8 cellular contexts compared by ENCODE assay signal in genomic region chr18:66749030-66749429, GRCh38.
A peak's percentile ranks its signal among the peaks of the same experiment; 100 is the strongest.
DNase-seq lines count a peak whose midpoint lies in the region; ATAC-seq and TF ChIP-seq lines count a peak whose summit lies in the region.
"Had no signal": no experiment of that assay in that cellular context is flagged by ENCODE, and none has a peak within 500 bp of the region (broad histone marks: within the 10 kb centered on the region; RNA-seq: fewer than 3 reads in every experiment).

No MANE protein-coding gene starts in this region.

- no peak overlapping the region for H3T11ph ChIP-seq in H9 (ENCODE audit: low read length)

- H4K20me1 ChIP-seq in H9 (ENCODE audit: control insufficient read depth, insufficient read depth, insufficient read length): no peaks in the 10 kb centered on the region
- H4K20me1 ChIP-seq in neural progenitor cell (ENCODE audit: low read depth): no peaks in the 10 kb centered on the region

- WGBS in H9 (ENCODE audit: extremely low coverage, insufficient read length, low lambda C conversion rate): no CpG with 5 or more reads among the region's 2 CpGs

- no peaks in the 10 kb centered on the region; the same call in 1 of the 2 replicates for H3K36me3 ChIP-seq in Panc1 (ENCODE audit: control insufficient read depth, insufficient read depth, low read length)
- no peaks in the 10 kb centered on the region for H3K36me3 ChIP-seq in neural progenitor cell

- no peak overlapping the region for H2BK120ac ChIP-seq in H9 (ENCODE audit: low read depth, low read length, poor library complexity, severe bottlenecking)

- no peaks in the 10 kb centered on the region for H3K36me3 Mint-ChIP-seq in H9 (ENCODE audit: insufficient read depth in 1 of 3, low read depth in 3 of 3)
- no peaks in the 10 kb centered on the region for H3K36me3 Mint-ChIP-seq in neural progenitor cell
- no peaks in the 10 kb centered on the region for H3K36me3 Mint-ChIP-seq in HFFc6 (ENCODE audit: low read depth)

- CTCF ChIA-PET in Panc1 (lab: Charles Lee): no interaction called here

- no peak overlapping the region for H3K23ac ChIP-seq in H9 (ENCODE audit: insufficient read length, low read depth, low read length)

- H4K91ac ChIP-seq in H9 (ENCODE audit: insufficient read length, low read depth, low read length): no peak overlapping the region

- no peaks in the 10 kb centered on the region for H3K23me2 ChIP-seq in H9 (ENCODE audit: insufficient read length, low read depth, low read length, poor library complexity, severe bottlenecking)

- no peak overlapping the region for H3K4me2 ChIP-seq in H9 (ENCODE audit: insufficient read depth, insufficient read length, low read length)
- no peak overlapping the region for H3K4me2 ChIP-seq in neural progenitor cell

- no TSS peak for BruUV-seq in Panc1 (replicated peaks; lab: Mats Ljungman, UMichigan)

- H3K27me3 ChIP-seq in H9 (ENCODE audit: insufficient read depth, low read length) (no peaks in the 10 kb centered on the region), Panc1 (ENCODE audit: control insufficient read depth, insufficient read depth, low read length) (no peaks in the 10 kb centered on the region), neural progenitor cell (no peaks in the 10 kb centered on the region)

- no peak overlapping the region for H3K4ac ChIP-seq in H9 (ENCODE audit: low read depth, low read length)

- no peaks in the 10 kb centered on the region for H3K27me3 Mint-ChIP-seq in H9 (ENCODE audit: low read depth)
- peaks cover 3% of the 10 kb centered on the region for H3K27me3 Mint-ChIP-seq in neural progenitor cell (ENCODE audit: insufficient read depth, low read depth)
- H3K27me3 Mint-ChIP-seq in HFFc6 (ENCODE audit: insufficient read depth): no peaks in the 10 kb centered on the region; the same call in 1 of the 2 replicates

- H3K27ac ChIP-seq in H9 (ENCODE audit: insufficient read length, low read depth, low read length): no peak overlapping the region
- no peak overlapping the region for H3K27ac ChIP-seq in Panc1 (ENCODE audit: low read length)
- no peak overlapping the region for H3K27ac ChIP-seq in neural progenitor cell

- H4K8ac ChIP-seq in H9 (replicated peaks; ENCODE audit: insufficient read length, low read depth, low read length): no peak overlapping the region

- H3K79me1 ChIP-seq in H9 (ENCODE audit: insufficient read depth, low read depth, low read length, poor library complexity, severe bottlenecking): no peaks in the 10 kb centered on the region

- H3K4me1 ChIP-seq in H9 (ENCODE audit: insufficient read depth, low read length) (no peaks in the 10 kb centered on the region), Panc1 (ENCODE audit: control insufficient read depth, insufficient read depth, low read length) (no peaks in the 10 kb centered on the region), neural progenitor cell (peaks cover 6% of the 10 kb centered on the region)

- H2BK20ac ChIP-seq in H9 (ENCODE audit: low read depth, low read length, poor library complexity, severe bottlenecking): no peak overlapping the region

- no peak overlapping the region for H2BK5ac ChIP-seq in H9 (ENCODE audit: insufficient read length, low read length)

- H3K18ac ChIP-seq in H9 (ENCODE audit: insufficient read length, low read depth, low read length): no peak overlapping the region

- no peak overlapping the region for H2BK12ac ChIP-seq in H9 (ENCODE audit: insufficient read length, low read depth, low read length)

- no peaks in the 10 kb centered on the region for H3K9me3 Mint-ChIP-seq in H9
- no peaks in the 10 kb centered on the region for H3K9me3 Mint-ChIP-seq in neural progenitor cell
- peaks cover 39% of the 10 kb centered on the region for H3K9me3 Mint-ChIP-seq in HFFc6

- in situ Hi-C loops in Panc1 (cut with HindIII; ENCODE audit: low pct_unique_long_range_greater_than_20kb, low sequenced_read_pairs): no loop called here

- no peak overlapping the region for H3K9ac ChIP-seq in H9 (ENCODE audit: extremely low read depth, insufficient read length, low read length)
- H3K9ac ChIP-seq in neural progenitor cell: no peak overlapping the region

- no peak overlapping the region for H3K4me3 Mint-ChIP-seq in H9
- no peak overlapping the region for H3K4me3 Mint-ChIP-seq in neural progenitor cell
- H3K4me3 Mint-ChIP-seq in HFFc6: no peak overlapping the region

- H3K79me2 ChIP-seq in H9 (ENCODE audit: insufficient read depth, low read length) (no peaks in the 10 kb centered on the region), neural progenitor cell (ENCODE audit: low read depth) (no peaks in the 10 kb centered on the region)

- H4K5ac ChIP-seq in H9 (ENCODE audit: insufficient read length, low read depth, low read length): no peak overlapping the region

- H3K27ac Mint-ChIP-seq in H9 (no peak overlapping the region), neural progenitor cell (no peak overlapping the region), HFFc6 (no peak overlapping the region)

- H3K9me3 ChIP-seq in H9 (ENCODE audit: control insufficient read depth, low read depth, low read length) (no peaks in the 10 kb centered on the region), Panc1 (ENCODE audit: control insufficient read depth, insufficient read depth, low read depth, low read length) (no peaks in the 10 kb centered on the region), neural progenitor cell (ENCODE audit: low read depth) (no peaks in the 10 kb centered on the region)

- no peak overlapping the region for H2AK5ac ChIP-seq in H9 (ENCODE audit: insufficient read length, low read length)

- intact Hi-C loops in Panc1 (cut with micrococcal nuclease; ENCODE audit: unreplicated experiment): no loop called here

- H3K4me1 Mint-ChIP-seq in H9 (no peaks in the 10 kb centered on the region), neural progenitor cell (peaks cover 5% of the 10 kb centered on the region), HFFc6 (ENCODE audit: low read depth) (no peaks in the 10 kb centered on the region)

- H3K4me3 ChIP-seq in Panc1 (ENCODE audit: low read depth in 2 of 2, low read length in 2 of 2) (no peak overlapping the region), epithelial cell of esophagus (ENCODE audit: low read length) (no peak overlapping the region), neural progenitor cell (no peak overlapping the region)

- ATAC-seq in Panc1 (no peak), HG02759 (IDR thresholded peaks at IDR 0.05; ENCODE audit: unreplicated experiment) (no peak)

- POLR2A ChIA-PET in Panc1 (lab: Charles Lee): interaction anchor here (0.8 kb wide), 1 partner anchor 50 kb away, joined by 4 read pairs; no protein-coding TSS in a partner anchor

- H3K14ac ChIP-seq in H9 (ENCODE audit: insufficient read depth, low read length): no peak overlapping the region

- DNase-seq in H9 (no peak), Panc1 (ENCODE audit: low read depth, low spot score) (no peak), epithelial cell of esophagus (ENCODE audit: low read depth) (peak; percentile 5), neural progenitor cell (ENCODE audit: low spot score) (peak; percentile 34), NCI-H1105 (lab: John Stamatoyannopoulos, UW) (no peak), HFFc6 (no peak)
- DNase-seq: activated gamma-delta T cell had no signal

- peak; percentile 48; the same call in 2 of the 3 replicates for TF ChIP-seq CTCF in H9 (conservative IDR thresholded peaks at IDR 0.05)
- peak; percentile 10; the same call in 1 of the 2 replicates for TF ChIP-seq CTCF in Panc1 (IDR thresholded peaks at IDR 0.05)
- TF ChIP-seq CTCF in epithelial cell of esophagus (IDR thresholded peaks at IDR 0.05; ENCODE audit: insufficient read depth, low read depth, low read length, missing control alignments): peak; percentile 27
- TF ChIP-seq CTCF in neural progenitor cell (IDR thresholded peaks at IDR 0.05): peak; percentile 44
- TF ChIP-seq CTCF in HFFc6 (IDR thresholded peaks at IDR 0.05): no peak

- H2BK15ac ChIP-seq in H9 (ENCODE audit: low read depth, low read length): no peak overlapping the region

- peaks cover 7% of the 10 kb centered on the region for H3F3A ChIP-seq in neural progenitor cell (ENCODE audit: low read depth)

- H2AFZ ChIP-seq in H9 (ENCODE audit: low read length) (no peak overlapping the region), neural progenitor cell (replicated peaks) (no peak overlapping the region)

- H3K56ac ChIP-seq in H9 (ENCODE audit: insufficient read length, low read depth, low read length): no peak overlapping the region

Comparison
In these comparisons a context has a peak if more than half of its experiments do, and no peak if none do; other contexts are left out.
1. DNase-seq: peak in epithelial cell of esophagus (single experiment) and neural progenitor cell (single experiment); none in H9 (single experiment), Panc1 (single experiment), NCI-H1105 (single experiment) and HFFc6 (single experiment).